In the genomic region with DNA sequence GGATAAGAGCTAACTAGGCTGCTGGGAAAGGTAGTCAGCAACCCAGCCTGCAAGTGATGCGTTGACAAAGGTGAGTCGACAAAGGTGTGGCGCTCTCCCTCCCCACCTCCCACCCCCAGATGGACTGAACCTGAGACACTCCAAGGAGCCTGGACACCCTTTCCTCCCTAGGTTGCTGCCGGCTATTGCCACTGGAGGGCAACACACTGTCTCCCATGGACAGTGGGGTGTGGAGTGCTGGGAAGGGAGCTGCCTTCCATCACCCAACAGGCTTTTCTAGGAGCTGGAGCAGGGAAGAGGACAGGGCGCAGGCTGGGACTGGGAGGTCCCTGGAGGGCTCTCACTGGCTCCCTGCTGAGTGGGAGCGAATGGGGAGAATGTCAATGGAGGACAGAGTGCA, we compare ENCODE assay signal across 9 cellular contexts.
DNase-seq lines count a peak whose midpoint lies in the region; ATAC-seq and TF ChIP-seq lines count a peak whose summit lies in the region.
"Had no signal": no experiment of that assay in that cellular context is flagged by ENCODE, and none has a peak within 500 bp of the region (broad histone marks: within the 10 kb centered on the region; RNA-seq: fewer than 3 reads in every experiment).

No MANE protein-coding gene starts in this region.

- POLR2A ChIA-PET in PC-9 (lab: Charles Lee; ENCODE audit: unreplicated experiment) = interaction anchor here (0.5 kb wide), 1 partner anchor 102 kb away, joined by 5 read pairs; no protein-coding TSS in a partner anchor

- no peaks in the 10 kb centered on the region for H3K9me2 ChIP-seq in PC-9 (ENCODE audit: insufficient read depth)

- H3K4me3 Mint-ChIP-seq in activated naive CD4-positive, alpha-beta T cell treated with anti-CD3 and anti-CD28 coated beads for 36 hours = no peak overlapping the region

- peaks cover 50% of the 10 kb centered on the region for H3K27me3 Mint-ChIP-seq in activated naive CD4-positive, alpha-beta T cell treated with anti-CD3 and anti-CD28 coated beads for 36 hours (ENCODE audit: low read depth)

- no peak overlapping the region for H3K4me3 ChIP-seq in PC-9
- H3K4me3 ChIP-seq: SJSA1 had no signal

- H3K36me3 Mint-ChIP-seq in activated naive CD4-positive, alpha-beta T cell treated with anti-CD3 and anti-CD28 coated beads for 36 hours (ENCODE audit: low read depth) = no peaks in the 10 kb centered on the region

- intact Hi-C loops in PC-9 (cut with micrococcal nuclease; ENCODE audit: unreplicated experiment) = loop anchor here (1.0 to 5.0 kb wide), 4 partner anchors 55 to 203 kb away; no protein-coding TSS in a partner anchor
- intact Hi-C loops in activated naive CD4-positive, alpha-beta T cell treated with anti-CD3 and anti-CD28 coated beads for 36 hours (cut with micrococcal nuclease) = no loop called here

- no peaks in the 10 kb centered on the region for H3K79me2 ChIP-seq in PC-9 (ENCODE audit: low read depth)

- no peaks in the 10 kb centered on the region for H3F3A ChIP-seq in PC-9 (ENCODE audit: insufficient read depth, low read depth)

- no peak overlapping the region for H3K27ac ChIP-seq in PC-9
- H3K27ac ChIP-seq: SJSA1 had no signal

- BruUV-seq in PC-9 (replicated peaks; lab: Mats Ljungman, UMichigan) = no TSS peak

- no peaks in the 10 kb centered on the region for H3K9me3 ChIP-seq in PC-9 (ENCODE audit: insufficient read depth, low read depth)
- H3K9me3 ChIP-seq: SJSA1 had no signal

- H3K9me3 Mint-ChIP-seq in activated naive CD4-positive, alpha-beta T cell treated with anti-CD3 and anti-CD28 coated beads for 36 hours = no peaks in the 10 kb centered on the region

- DNase-seq in H4 (ENCODE audit: low spot score) (peak; percentile 32), PC-9 (peak; percentile 64 to 75), fibroblast of peridontal ligament (ENCODE audit: extremely low read depth) (peak; percentile 8), renal cortical epithelial cell (ENCODE audit: low read depth) (peak; percentile 32)
- DNase-seq in activated naive CD4-positive, alpha-beta T cell treated with anti-CD3 and anti-CD28 coated beads for 36 hours = no peak
- DNase-seq: cerebellar nuclear complex had no signal

- H3K27ac Mint-ChIP-seq in activated naive CD4-positive, alpha-beta T cell treated with anti-CD3 and anti-CD28 coated beads for 36 hours = no peak overlapping the region

- no peak overlapping the region for H3K4me2 ChIP-seq in PC-9

- no peaks in the 10 kb centered on the region for H4K20me1 ChIP-seq in PC-9 (ENCODE audit: insufficient read depth)

- no peaks in the 10 kb centered on the region for H3K27me3 ChIP-seq in PC-9 (ENCODE audit: insufficient read depth, low read depth)

- peaks cover 4% of the 10 kb centered on the region for H3K4me1 Mint-ChIP-seq in activated naive CD4-positive, alpha-beta T cell treated with anti-CD3 and anti-CD28 coated beads for 36 hours (ENCODE audit: low read depth)

- no peaks in the 10 kb centered on the region for H3K36me3 ChIP-seq in PC-9 (ENCODE audit: low read depth)
- H3K36me3 ChIP-seq: SJSA1 had no signal

- ATAC-seq in HG03039 (IDR thresholded peaks at IDR 0.05; ENCODE audit: unreplicated experiment) = no peak
- ATAC-seq in HG03457 (IDR thresholded peaks at IDR 0.05; ENCODE audit: unreplicated experiment) = no peak

- CTCF ChIA-PET in PC-9 (lab: Charles Lee) = interaction anchor here (0.7 to 1.5 kb wide), 9 partner anchors 42 to 202 kb away, joined by 3 to 19 read pairs (median 5); a partner anchor contains a TSS
- CTCF ChIA-PET in activated naive CD4-positive, alpha-beta T cell treated with anti-CD3 and anti-CD28 coated beads for 36 hours (lab: Charles Lee) = interaction anchor here (0.6 kb wide), 1 partner anchor 55 kb away, joined by 3 read pairs; no protein-coding TSS in a partner anchor

- no peak overlapping the region for H2AFZ ChIP-seq in PC-9

- peak; percentile 74 for TF ChIP-seq CTCF in PC-9 (conservative IDR thresholded peaks at IDR 0.05)

- H3K4me1 ChIP-seq in PC-9 (replicated peaks; ENCODE audit: insufficient read depth) = peaks cover 14% of the 10 kb centered on the region
- H3K4me1 ChIP-seq: SJSA1 had no signal
